ENCODE assay signal across 23 cellular contexts in the genomic region with DNA sequence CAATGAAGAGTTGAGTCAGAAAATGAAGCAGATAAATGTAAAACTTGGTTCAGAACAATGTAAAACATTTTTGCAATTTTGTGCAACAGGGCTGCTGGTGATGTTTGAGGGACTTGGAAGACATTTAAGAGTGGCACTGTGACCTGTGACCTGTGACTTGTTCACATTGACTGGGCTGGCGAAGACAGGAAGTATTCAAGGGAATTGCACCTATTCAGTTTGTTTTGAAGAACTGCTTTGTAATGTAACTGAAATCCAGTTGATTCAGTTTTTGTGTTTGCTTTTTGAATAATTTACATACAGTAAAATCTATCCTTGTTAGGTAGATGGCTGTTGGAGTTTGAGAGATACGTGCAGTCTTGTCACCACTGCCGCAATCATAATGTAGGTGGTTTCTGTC. TPM values are rescaled to one million over a fixed set of nuclear protein-coding genes. Genes with fewer than 3 reads are reported as not detected.
DNase-seq lines count a peak whose midpoint lies in the region; ATAC-seq, FAIRE-seq and TF ChIP-seq lines count a peak whose summit lies in the region.
"Had no signal": no experiment of that assay in that cellular context is flagged by ENCODE, and none has a peak within 500 bp of the region (broad histone marks: within the 10 kb centered on the region; RNA-seq: fewer than 3 reads in every experiment).

No MANE protein-coding gene starts in this region.

- peaks cover 4% of the 10 kb centered on the region for H3K36me3 Mint-ChIP-seq in Calu3 (ENCODE audit: insufficient read depth, unreplicated experiment)

- peaks cover 3% of the 10 kb centered on the region for H3K4me1 ChIP-seq in mucosa of descending colon (ENCODE audit: low read depth)
- H3K4me1 ChIP-seq: gastrocnemius medialis, left ventricle myocardium inferior had no signal

- H3K9me3 Mint-ChIP-seq in Calu3 (ENCODE audit: low read depth, unreplicated experiment): peaks cover 2% of the 10 kb centered on the region
- H3K9me3 Mint-ChIP-seq: CD14-positive monocyte had no signal

- H3K27ac Mint-ChIP-seq in Calu3 (ENCODE audit: unreplicated experiment): peak overlapping the region; percentile 56
- H3K27ac Mint-ChIP-seq: CD14-positive monocyte; stimulated activated naive CD8-positive, alpha-beta T cell treated with anti-CD3 and anti-CD28 coated beads, Interleukin-15, amount 100 ng/mL, for 72 hours had no signal

- FAIRE-seq in GM19239 (lab: Jason Lieb, UNC) (peak; percentile 60), H54 (lab: Jason Lieb, UNC) (no peak)
- FAIRE-seq: GM12891, H1 had no signal

- H3K9me3 ChIP-seq in mucosa of descending colon: no peaks in the 10 kb centered on the region
- H3K9me3 ChIP-seq: body of pancreas, gastrocnemius medialis, left ventricle myocardium inferior had no signal

- BruUV-seq in Calu3 (replicated peaks; lab: Mats Ljungman, UMichigan): no TSS peak

- DNase-seq in Calu3 (no peak), GM19239 (ENCODE audit: insufficient read length, low spot score) (no peak), mucosa of descending colon (no peak), H4 (ENCODE audit: low spot score) (no peak), H54 (ENCODE audit: insufficient read length, low spot score) (no peak), NCI-H1092 treated with DMSO at 0.1 percent for 48 hours (lab: John Stamatoyannopoulos, UW) (no peak)
- DNase-seq in stimulated activated CD4-positive, alpha-beta T cell treated with anti-CD3 and anti-CD28 coated beads, Interleukin-1b, Interleukin-23, amount 100 ng/mL, for 48 hours: no peak
- DNase-seq: activated CD4-positive, alpha-beta T cell treated with anti-CD3 and anti-CD28 coated beads, Interleukin-2, amount 50 U/mL, for 48 hours; activated CD4-positive, CD25-positive, alpha-beta regulatory T cell; activated gamma-delta T cell; body of pancreas; cerebellar nuclear complex; gastrocnemius medialis; hippocampal formation; IMR-90; left ventricle myocardium inferior; NCI-H1105 treated with DMSO at 0.1 percent for 48 hours; NCI-H2029 treated with DMSO at 0.1 percent for 48 hours; stimulated activated naive CD8-positive, alpha-beta T cell treated with anti-CD3 and anti-CD28 coated beads, Interleukin-15, amount 100 ng/mL, for 72 hours had no signal

- H3K27me3 Mint-ChIP-seq in Calu3 (ENCODE audit: unreplicated experiment): no peaks in the 10 kb centered on the region
- H3K27me3 Mint-ChIP-seq: stimulated activated naive CD8-positive, alpha-beta T cell treated with anti-CD3 and anti-CD28 coated beads, Interleukin-15, amount 100 ng/mL, for 72 hours had no signal

- no peak for TF ChIP-seq POLR2A in H54 (IDR thresholded peaks at IDR 0.05; ENCODE audit: low read depth, low read length)

- H3K4me3 Mint-ChIP-seq in Calu3 (ENCODE audit: low read depth, unreplicated experiment): no peak overlapping the region
- H3K4me3 Mint-ChIP-seq: CD14-positive monocyte; stimulated activated naive CD8-positive, alpha-beta T cell treated with anti-CD3 and anti-CD28 coated beads, Interleukin-15, amount 100 ng/mL, for 72 hours had no signal

- no peak overlapping the region for H3K4me3 ChIP-seq in mucosa of descending colon
- H3K4me3 ChIP-seq: body of pancreas, gastrocnemius medialis, left ventricle myocardium inferior had no signal

- H3K36me3 ChIP-seq in mucosa of descending colon (ENCODE audit: low read depth): no peaks in the 10 kb centered on the region
- H3K36me3 ChIP-seq: gastrocnemius medialis, left ventricle myocardium inferior had no signal

- peak; percentile 75 for ATAC-seq in mucosa of descending colon
- ATAC-seq: body of pancreas; gastrocnemius medialis; stimulated activated naive CD8-positive, alpha-beta T cell treated with anti-CD3 and anti-CD28 coated beads, Interleukin-15, amount 100 ng/mL, for 72 hours had no signal

- intact Hi-C loops in Calu3 (cut with micrococcal nuclease; ENCODE audit: unreplicated experiment) (no loop called here), mucosa of descending colon (cut with DNase I, micrococcal nuclease) (no loop called here)

- no peak for TF ChIP-seq CTCF in Calu3 (IDR thresholded peaks at IDR 0.05; ENCODE audit: unreplicated experiment)
- TF ChIP-seq CTCF in VCaP (conservative IDR thresholded peaks at IDR 0.05): no peak
- TF ChIP-seq CTCF in mucosa of descending colon (IDR thresholded peaks at IDR 0.05): no peak

- peak overlapping the region; percentile 60 for H3K27ac ChIP-seq in VCaP
- H3K27ac ChIP-seq: body of pancreas, gastrocnemius medialis, left ventricle myocardium inferior had no signal

- CTCF ChIA-PET in Calu3 (lab: Charles Lee): no interaction called here

- peaks cover 31% of the 10 kb centered on the region for H3K4me1 Mint-ChIP-seq in Calu3 (ENCODE audit: low read depth, unreplicated experiment)

RNA-seq across cellular contexts. Expression of a gene that starts 35.4 kb away (rescaled TPM):
- 30.1 and 40.5 TPM in 2 replicates for total RNA-seq in Calu3 (2022)
- 10 to 100 TPM; 41.9 to 89.3 (median 83.7) TPM for total RNA-seq in mucosa of descending colon
- total RNA-seq in H4 (2014; rRNA removed; shearing (Covaris generic)): 27.0 and 36.1 TPM in 2 replicates
